Comparison of ENCODE assay signal across 1 cellular context in the genomic region with DNA sequence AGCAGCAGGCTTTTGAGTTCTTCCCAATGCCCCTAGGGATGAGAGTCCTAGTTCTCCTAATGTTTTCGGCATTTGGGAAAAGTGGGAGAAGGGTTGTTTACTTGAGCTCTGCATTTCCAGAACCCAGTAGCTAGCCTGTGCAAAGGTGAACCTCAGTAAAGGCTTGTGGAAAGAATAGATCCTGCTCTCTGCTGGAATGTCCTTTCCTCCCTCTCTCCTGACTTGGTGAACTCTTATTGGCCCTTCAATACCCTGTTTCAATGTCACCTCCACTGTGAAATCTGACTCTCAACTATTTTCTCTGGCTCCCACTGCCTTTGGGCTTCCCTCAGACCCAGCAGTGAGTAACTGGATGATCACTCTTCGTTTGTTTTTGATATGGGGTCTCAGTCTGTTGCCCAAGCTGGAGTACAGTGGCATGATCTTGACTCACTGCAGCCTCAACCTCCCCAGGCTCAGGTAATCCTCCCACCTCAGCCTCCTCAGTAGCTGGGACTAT.
TF ChIP-seq lines count a peak whose summit lies in the region.

No MANE protein-coding gene starts in this region.

TF ChIP-seq in HEK293, 187 proteins besides CTCF, POLR2A, EP300 and RAD21 (continued from another document):
- TF ChIP-seq ZFP3 (tag by site-specific recombination; IDR thresholded peaks at IDR 0.05; ENCODE audit: low read depth), result peak; percentile 57; the same call in 1 of the 2 replicates
- TF ChIP-seq, protein P1, sequence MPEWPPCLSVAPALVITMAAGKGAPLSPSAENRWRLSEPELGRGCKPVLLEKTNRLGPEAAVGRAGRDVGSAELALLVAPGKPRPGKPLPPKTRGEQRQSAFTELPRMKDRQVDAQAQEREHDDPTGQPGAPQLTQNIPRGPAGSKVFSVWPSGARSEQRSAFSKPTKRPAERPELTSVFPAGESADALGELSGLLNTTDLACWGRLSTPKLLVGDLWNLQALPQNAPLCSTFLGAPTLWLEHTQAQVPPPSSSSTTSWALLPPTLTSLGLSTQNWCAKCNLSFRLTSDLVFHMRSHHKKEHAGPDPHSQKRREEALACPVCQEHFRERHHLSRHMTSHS (tag by site-specific recombination; IDR thresholded peaks at IDR 0.05), result no peak
- TF ChIP-seq ZNF768 (tag by site-specific recombination; IDR thresholded peaks at IDR 0.05), result no peak
- TF ChIP-seq ZNF670 (tag by site-specific recombination; IDR thresholded peaks at IDR 0.05; ENCODE audit: low read depth), result no peak
TF ChIP-seq in HEK293: peak in this region for 1.
